ENCODE assay signal across 27 cellular contexts in genomic region chr3:84683493-84683892, GRCh38.
"Had no signal": no experiment of that assay in that cellular context is flagged by ENCODE, and none has a peak within 500 bp of the region (broad histone marks: within the 10 kb centered on the region; RNA-seq: fewer than 3 reads in every experiment).

No MANE protein-coding gene starts in this region.

- H3K27ac ChIP-seq: breast epithelium, colonic mucosa, SJSA1, WERI-Rb-1 had no signal

- H3K4me1 ChIP-seq: breast epithelium, colonic mucosa, SJSA1 had no signal

- DNase-seq: activated CD4-positive, alpha-beta T cell treated with anti-CD3 and anti-CD28 coated beads for 36 hours; activated CD4-positive, alpha-beta T cell treated with anti-CD3 and anti-CD28 coated beads, Interleukin-2, amount 50 U/mL, for 1 hour; activated CD8-positive, alpha-beta memory T cell treated with anti-CD3 and anti-CD28 coated beads, Interleukin-2, amount 50 U/mL, for 4 hours; activated CD8-positive, alpha-beta T cell treated with anti-CD3 and anti-CD28 coated beads for 36 hours; activated naive CD4-positive, alpha-beta T cell treated with anti-CD3 and anti-CD28 coated beads, Interleukin-2, amount 50 U/mL, for 16 hours; activated naive CD8-positive, alpha-beta T cell treated with anti-CD3 and anti-CD28 coated beads, Interleukin-2, amount 10 ng/mL, durations not matched to agents 7 days and 5 days; activated T-cell treated with anti-CD3 and anti-CD28 coated beads, Interleukin-2, amount 50 U/mL, for 72 hours; aorta; caudate nucleus; colonic mucosa; IMR-90; KG1; NCI-H1092; NCI-H1417 treated with DMSO at 0.1 percent for 48 hours; NCI-H1694; NCI-H2029; NCI-H2107; NCI-H446 treated with DMSO at 0.1 percent for 48 hours; NCI-H526; NCI-H82; PC-3; SHP77; WERI-Rb-1 had no signal

- H3K4me3 Mint-ChIP-seq: activated CD4-positive, alpha-beta T cell treated with anti-CD3 and anti-CD28 coated beads for 36 hours; activated CD8-positive, alpha-beta T cell treated with anti-CD3 and anti-CD28 coated beads for 36 hours; activated naive CD8-positive, alpha-beta T cell treated with anti-CD3 and anti-CD28 coated beads, Interleukin-2, amount 10 ng/mL, durations not matched to agents 7 days and 5 days; activated T-cell treated with anti-CD3 and anti-CD28 coated beads, Interleukin-2, amount 50 U/mL, for 72 hours; T-helper 2 cell treated with Interferon-gamma antibody and Interleukin-4, amounts not matched to agents 5 μg/mL and 100 μg/mL, for 36 hours had no signal

- FAIRE-seq: RCC 7860 had no signal

- H3K27ac Mint-ChIP-seq: activated CD4-positive, alpha-beta T cell treated with anti-CD3 and anti-CD28 coated beads for 36 hours; activated CD8-positive, alpha-beta T cell treated with anti-CD3 and anti-CD28 coated beads for 36 hours; activated naive CD8-positive, alpha-beta T cell treated with anti-CD3 and anti-CD28 coated beads, Interleukin-2, amount 10 ng/mL, durations not matched to agents 7 days and 5 days; activated T-cell treated with anti-CD3 and anti-CD28 coated beads, Interleukin-2, amount 50 U/mL, for 72 hours; T-helper 2 cell treated with Interferon-gamma antibody and Interleukin-4, amounts not matched to agents 5 μg/mL and 100 μg/mL, for 36 hours had no signal

- H3K27me3 Mint-ChIP-seq: activated CD4-positive, alpha-beta T cell treated with anti-CD3 and anti-CD28 coated beads for 36 hours; activated CD8-positive, alpha-beta T cell treated with anti-CD3 and anti-CD28 coated beads for 36 hours; activated naive CD8-positive, alpha-beta T cell treated with anti-CD3 and anti-CD28 coated beads, Interleukin-2, amount 10 ng/mL, durations not matched to agents 7 days and 5 days had no signal

- H3K4me3 ChIP-seq: breast epithelium, colonic mucosa, SJSA1 had no signal

- H3K9me3 ChIP-seq: breast epithelium, colonic mucosa, SJSA1 had no signal

- H3K27me3 ChIP-seq: breast epithelium, colonic mucosa, SJSA1 had no signal

- H3K36me3 Mint-ChIP-seq: activated naive CD8-positive, alpha-beta T cell treated with anti-CD3 and anti-CD28 coated beads, Interleukin-2, amount 10 ng/mL, durations not matched to agents 7 days and 5 days had no signal

- H3K4me1 Mint-ChIP-seq: activated CD4-positive, alpha-beta T cell treated with anti-CD3 and anti-CD28 coated beads for 36 hours; activated naive CD8-positive, alpha-beta T cell treated with anti-CD3 and anti-CD28 coated beads, Interleukin-2, amount 10 ng/mL, durations not matched to agents 7 days and 5 days had no signal

- H3K9me3 Mint-ChIP-seq: activated naive CD8-positive, alpha-beta T cell treated with anti-CD3 and anti-CD28 coated beads, Interleukin-2, amount 10 ng/mL, durations not matched to agents 7 days and 5 days had no signal

- H3K36me3 ChIP-seq: breast epithelium, colonic mucosa, SJSA1, WERI-Rb-1 had no signal
